Comparison of ENCODE assay signal across 22 cellular contexts in the genomic region with DNA sequence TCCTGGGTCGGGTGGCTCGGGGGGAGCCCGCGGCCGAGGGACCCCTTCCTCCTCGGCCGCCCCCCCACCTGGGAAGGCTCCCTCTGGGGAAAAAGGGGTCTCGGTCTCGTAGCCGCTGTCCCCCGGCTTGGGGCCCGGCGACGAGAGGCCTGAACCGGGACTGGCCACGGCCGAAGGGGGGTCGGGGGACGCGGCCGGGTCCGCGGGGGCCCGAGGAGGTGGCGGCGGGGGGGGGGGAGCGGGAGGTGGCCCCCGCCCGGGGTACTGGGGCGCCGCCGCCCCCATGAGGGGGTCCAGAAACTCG. TPM values are rescaled to one million over a fixed set of nuclear protein-coding genes. Genes with fewer than 3 reads are reported as not detected.
"Had no signal": no experiment of that assay in that cellular context is flagged by ENCODE, and none has a peak within 500 bp of the region (broad histone marks: within the 10 kb centered on the region; RNA-seq: fewer than 3 reads in every experiment).

No MANE protein-coding gene starts in this region.

- H3K4me3 ChIP-seq: lung, psoas muscle, upper lobe of right lung, vagina had no signal

- DNase-seq: cerebellar nuclear complex; dermis blood vessel endothelial cell; esophagus squamous epithelium; foreskin fibroblast; hippocampal formation; kidney glomerular epithelial cell; naive thymus-derived CD4-positive, alpha-beta T cell; nephron progenitor cell; psoas muscle; retina; small intestine; stimulated activated CD4-positive, alpha-beta T cell treated with anti-CD3 and anti-CD28 coated beads, Interleukin-12 subunit alpha, Interleukin-12 subunit beta, amount 100 ng/mL, for 4 hours; upper lobe of right lung had no signal

- H3K36me3 ChIP-seq: esophagus squamous epithelium, neutrophil, tibial nerve, upper lobe of right lung, vagina had no signal

- H3K27me3 ChIP-seq: vagina had no signal

- H3K9me3 ChIP-seq: esophagus squamous epithelium, neutrophil, psoas muscle, tibial nerve, upper lobe of right lung, vagina had no signal

- H3K4me1 ChIP-seq: psoas muscle had no signal

- H3K9me3 Mint-ChIP-seq: nephron progenitor cell had no signal

- H3K36me3 Mint-ChIP-seq: naive thymus-derived CD4-positive, alpha-beta T cell had no signal

- H3K27ac Mint-ChIP-seq: naive thymus-derived CD4-positive, alpha-beta T cell; nephron progenitor cell had no signal

- H3K4me3 Mint-ChIP-seq: nephron progenitor cell had no signal

- ATAC-seq: left lobe of liver; naive thymus-derived CD4-positive, alpha-beta T cell; psoas muscle; upper lobe of right lung had no signal

- H3K27ac ChIP-seq: esophagus squamous epithelium, neutrophil, psoas muscle, tibial nerve, upper lobe of right lung, vagina had no signal

RNA-seq across cellular contexts. Expression of a gene that starts 13.1 kb away (rescaled TPM):
- total RNA-seq: dermis blood vessel endothelial cell, osteoblast had no signal

RNA-seq across cellular contexts. Expression of a gene that starts 53.4 kb away (rescaled TPM):
- total RNA-seq: dermis blood vessel endothelial cell; epithelial cell of proximal tubule; left lobe of liver; mononuclear cell; naive thymus-derived CD4-positive, alpha-beta T cell; psoas muscle; temporal lobe; tibial nerve had no signal
